ENCODE assay signal across 1 cellular context in the genomic region with DNA sequence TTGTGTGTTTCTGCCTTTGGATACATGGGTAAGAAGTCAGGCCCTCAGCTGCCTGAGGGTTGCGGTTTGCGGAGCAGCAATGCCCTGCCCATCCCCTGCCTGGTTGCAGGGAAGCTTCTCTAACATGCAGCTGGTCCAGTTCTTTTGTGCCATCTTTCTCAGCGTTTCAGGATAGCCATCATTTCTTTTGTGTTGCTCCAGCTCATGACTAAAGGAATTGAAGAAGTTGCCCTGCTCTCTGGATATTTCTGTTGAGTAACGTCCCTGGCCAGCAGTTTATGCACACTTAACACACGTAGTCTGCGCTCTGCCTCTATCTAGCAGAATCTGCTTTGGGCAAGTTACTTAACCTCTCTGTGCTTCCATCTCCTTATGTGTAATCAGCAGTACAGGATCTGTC.
TF ChIP-seq lines count a peak whose summit lies in the region.

No MANE protein-coding gene starts in this region.

TF ChIP-seq in GM23338, 12 proteins besides CTCF, POLR2A, EP300 and RAD21 (continued from another document):
- TF ChIP-seq, protein P1, sequence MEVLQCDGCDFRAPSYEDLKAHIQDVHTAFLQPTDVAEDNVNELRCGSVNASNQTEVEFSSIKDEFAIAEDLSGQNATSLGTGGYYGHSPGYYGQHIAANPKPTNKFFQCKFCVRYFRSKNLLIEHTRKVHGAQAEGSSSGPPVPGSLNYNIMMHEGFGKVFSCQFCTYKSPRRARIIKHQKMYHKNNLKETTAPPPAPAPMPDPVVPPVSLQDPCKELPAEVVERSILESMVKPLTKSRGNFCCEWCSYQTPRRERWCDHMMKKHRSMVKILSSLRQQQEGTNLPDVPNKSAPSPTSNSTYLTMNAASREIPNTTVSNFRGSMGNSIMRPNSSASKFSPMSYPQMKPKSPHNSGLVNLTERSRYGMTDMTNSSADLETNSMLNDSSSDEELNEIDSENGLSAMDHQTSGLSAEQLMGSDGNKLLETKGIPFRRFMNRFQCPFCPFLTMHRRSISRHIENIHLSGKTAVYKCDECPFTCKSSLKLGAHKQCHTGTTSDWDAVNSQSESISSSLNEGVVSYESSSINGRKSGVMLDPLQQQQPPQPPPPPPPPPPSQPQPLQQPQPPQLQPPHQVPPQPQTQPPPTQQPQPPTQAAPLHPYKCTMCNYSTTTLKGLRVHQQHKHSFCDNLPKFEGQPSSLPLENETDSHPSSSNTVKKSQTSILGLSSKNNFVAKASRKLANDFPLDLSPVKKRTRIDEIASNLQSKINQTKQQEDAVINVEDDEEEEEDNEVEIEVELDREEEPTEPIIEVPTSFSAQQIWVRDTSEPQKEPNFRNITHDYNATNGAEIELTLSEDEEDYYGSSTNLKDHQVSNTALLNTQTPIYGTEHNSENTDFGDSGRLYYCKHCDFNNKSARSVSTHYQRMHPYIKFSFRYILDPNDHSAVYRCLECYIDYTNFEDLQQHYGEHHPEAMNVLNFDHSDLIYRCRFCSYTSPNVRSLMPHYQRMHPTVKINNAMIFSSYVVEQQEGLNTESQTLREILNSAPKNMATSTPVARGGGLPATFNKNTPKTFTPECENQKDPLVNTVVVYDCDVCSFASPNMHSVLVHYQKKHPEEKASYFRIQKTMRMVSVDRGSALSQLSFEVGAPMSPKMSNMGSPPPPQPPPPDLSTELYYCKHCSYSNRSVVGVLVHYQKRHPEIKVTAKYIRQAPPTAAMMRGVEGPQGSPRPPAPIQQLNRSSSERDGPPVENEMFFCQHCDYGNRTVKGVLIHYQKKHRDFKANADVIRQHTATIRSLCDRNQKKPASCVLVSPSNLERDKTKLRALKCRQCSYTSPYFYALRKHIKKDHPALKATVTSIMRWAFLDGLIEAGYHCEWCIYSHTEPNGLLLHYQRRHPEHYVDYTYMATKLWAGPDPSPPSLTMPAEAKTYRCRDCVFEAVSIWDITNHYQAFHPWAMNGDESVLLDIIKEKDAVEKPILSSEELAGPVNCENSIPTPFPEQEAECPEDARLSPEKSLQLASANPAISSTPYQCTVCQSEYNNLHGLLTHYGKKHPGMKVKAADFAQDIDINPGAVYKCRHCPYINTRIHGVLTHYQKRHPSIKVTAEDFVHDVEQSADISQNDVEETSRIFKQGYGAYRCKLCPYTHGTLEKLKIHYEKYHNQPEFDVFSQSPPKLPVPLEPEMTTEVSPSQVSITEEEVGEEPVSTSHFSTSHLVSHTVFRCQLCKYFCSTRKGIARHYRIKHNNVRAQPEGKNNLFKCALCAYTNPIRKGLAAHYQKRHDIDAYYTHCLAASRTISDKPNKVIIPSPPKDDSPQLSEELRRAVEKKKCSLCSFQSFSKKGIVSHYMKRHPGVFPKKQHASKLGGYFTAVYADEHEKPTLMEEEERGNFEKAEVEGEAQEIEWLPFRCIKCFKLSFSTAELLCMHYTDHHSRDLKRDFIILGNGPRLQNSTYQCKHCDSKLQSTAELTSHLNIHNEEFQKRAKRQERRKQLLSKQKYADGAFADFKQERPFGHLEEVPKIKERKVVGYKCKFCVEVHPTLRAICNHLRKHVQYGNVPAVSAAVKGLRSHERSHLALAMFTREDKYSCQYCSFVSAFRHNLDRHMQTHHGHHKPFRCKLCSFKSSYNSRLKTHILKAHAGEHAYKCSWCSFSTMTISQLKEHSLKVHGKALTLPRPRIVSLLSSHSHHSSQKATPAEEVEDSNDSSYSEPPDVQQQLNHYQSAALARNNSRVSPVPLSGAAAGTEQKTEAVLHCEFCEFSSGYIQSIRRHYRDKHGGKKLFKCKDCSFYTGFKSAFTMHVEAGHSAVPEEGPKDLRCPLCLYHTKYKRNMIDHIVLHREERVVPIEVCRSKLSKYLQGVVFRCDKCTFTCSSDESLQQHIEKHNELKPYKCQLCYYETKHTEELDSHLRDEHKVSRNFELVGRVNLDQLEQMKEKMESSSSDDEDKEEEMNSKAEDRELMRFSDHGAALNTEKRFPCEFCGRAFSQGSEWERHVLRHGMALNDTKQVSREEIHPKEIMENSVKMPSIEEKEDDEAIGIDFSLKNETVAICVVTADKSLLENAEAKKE (CRISPR knock-in tag; IDR thresholded peaks at IDR 0.05) = no peak
- TF ChIP-seq NANOG (IDR thresholded peaks at IDR 0.05; ENCODE audit: borderline replicate concordance) = no peak
- TF ChIP-seq POLR2AphosphoS5 (IDR thresholded peaks at IDR 0.05; ENCODE audit: low read depth) = no peak
- no peak for TF ChIP-seq STAT1 (IDR thresholded peaks at IDR 0.05; ENCODE audit: unreplicated experiment)
- TF ChIP-seq, protein P2, sequence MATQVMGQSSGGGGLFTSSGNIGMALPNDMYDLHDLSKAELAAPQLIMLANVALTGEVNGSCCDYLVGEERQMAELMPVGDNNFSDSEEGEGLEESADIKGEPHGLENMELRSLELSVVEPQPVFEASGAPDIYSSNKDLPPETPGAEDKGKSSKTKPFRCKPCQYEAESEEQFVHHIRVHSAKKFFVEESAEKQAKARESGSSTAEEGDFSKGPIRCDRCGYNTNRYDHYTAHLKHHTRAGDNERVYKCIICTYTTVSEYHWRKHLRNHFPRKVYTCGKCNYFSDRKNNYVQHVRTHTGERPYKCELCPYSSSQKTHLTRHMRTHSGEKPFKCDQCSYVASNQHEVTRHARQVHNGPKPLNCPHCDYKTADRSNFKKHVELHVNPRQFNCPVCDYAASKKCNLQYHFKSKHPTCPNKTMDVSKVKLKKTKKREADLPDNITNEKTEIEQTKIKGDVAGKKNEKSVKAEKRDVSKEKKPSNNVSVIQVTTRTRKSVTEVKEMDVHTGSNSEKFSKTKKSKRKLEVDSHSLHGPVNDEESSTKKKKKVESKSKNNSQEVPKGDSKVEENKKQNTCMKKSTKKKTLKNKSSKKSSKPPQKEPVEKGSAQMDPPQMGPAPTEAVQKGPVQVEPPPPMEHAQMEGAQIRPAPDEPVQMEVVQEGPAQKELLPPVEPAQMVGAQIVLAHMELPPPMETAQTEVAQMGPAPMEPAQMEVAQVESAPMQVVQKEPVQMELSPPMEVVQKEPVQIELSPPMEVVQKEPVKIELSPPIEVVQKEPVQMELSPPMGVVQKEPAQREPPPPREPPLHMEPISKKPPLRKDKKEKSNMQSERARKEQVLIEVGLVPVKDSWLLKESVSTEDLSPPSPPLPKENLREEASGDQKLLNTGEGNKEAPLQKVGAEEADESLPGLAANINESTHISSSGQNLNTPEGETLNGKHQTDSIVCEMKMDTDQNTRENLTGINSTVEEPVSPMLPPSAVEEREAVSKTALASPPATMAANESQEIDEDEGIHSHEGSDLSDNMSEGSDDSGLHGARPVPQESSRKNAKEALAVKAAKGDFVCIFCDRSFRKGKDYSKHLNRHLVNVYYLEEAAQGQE (IDR thresholded peaks at IDR 0.05; ENCODE audit: unreplicated experiment) = no peak
- no peak for TF ChIP-seq JUNB (IDR thresholded peaks at IDR 0.05; ENCODE audit: unreplicated experiment)
- TF ChIP-seq EZH2phosphoT487 (IDR thresholded peaks at IDR 0.05; ENCODE audit: unreplicated experiment) = no peak
